25 cellular contexts compared by ENCODE assay signal in genomic region chr12:106427917-106428316, GRCh38.
DNase-seq lines count a peak whose midpoint lies in the region; ATAC-seq, FAIRE-seq and TF ChIP-seq lines count a peak whose summit lies in the region.
"Had no signal": no experiment of that assay in that cellular context is flagged by ENCODE, and none has a peak within 500 bp of the region (broad histone marks: within the 10 kb centered on the region; RNA-seq: fewer than 3 reads in every experiment).

No MANE protein-coding gene starts in this region.

- TF ChIP-seq EP300 in esophagus muscularis mucosa (IDR thresholded peaks at IDR 0.05): no peak

- FAIRE-seq in GM12891 (lab: Jason Lieb, UNC): peak; percentile 28
- FAIRE-seq: HTR-8/SVneo had no signal

- H3K27me3 Mint-ChIP-seq in mesothelial cell of epicardium (ENCODE audit: low read depth): no peaks in the 10 kb centered on the region
- H3K27me3 Mint-ChIP-seq: CD4-positive, alpha-beta T cell had no signal

- H3K9me3 Mint-ChIP-seq in mesothelial cell of epicardium: no peaks in the 10 kb centered on the region
- H3K9me3 Mint-ChIP-seq: CD4-positive, alpha-beta T cell; HFFc6 had no signal

- DNase-seq in GM12891 (ENCODE audit: insufficient read length, low spot score): no peak
- DNase-seq in SK-N-MC (ENCODE audit: low read depth, low spot score): no peak
- DNase-seq in mesothelial cell of epicardium (ENCODE audit: low spot score in 2 of 2, unreplicated experiment in 2 of 2): no peak
- DNase-seq in esophagus muscularis mucosa (ENCODE audit: extremely low spot score): no peak
- DNase-seq: AML-193; CD4-positive, alpha-beta T cell; DMS53; GOT3; HFFc6; KBM-7; MV-4-11; NCI-H1105; NCI-H146; NCI-H1930; NCI-H2107; NCI-H524 treated with DMSO at 0.1 percent for 48 hours; NCI-H774; PC-3 had no signal

- no peaks in the 10 kb centered on the region for H3K27me3 ChIP-seq in skeletal muscle tissue (ENCODE audit: control insufficient read depth in 3 of 3, insufficient read depth in 3 of 3, low read length in 3 of 3)
- H3K27me3 ChIP-seq in esophagus muscularis mucosa: no peaks in the 10 kb centered on the region
- H3K27me3 ChIP-seq: BLaER1 treated with 17β-estradiol and CSF1 and Interleukin-3, amounts not matched to agents 10 nM and 100 nM had no signal

- ATAC-seq in HG02798 (IDR thresholded peaks at IDR 0.05; ENCODE audit: poor library complexity, unreplicated experiment) (no peak), GM18907 (IDR thresholded peaks at IDR 0.05; ENCODE audit: unreplicated experiment) (no peak)
- ATAC-seq: A549, PC-3 had no signal

- H3K4me3 Mint-ChIP-seq in mesothelial cell of epicardium: no peak overlapping the region
- H3K4me3 Mint-ChIP-seq: CD4-positive, alpha-beta T cell; HFFc6 had no signal

- H3K4me1 ChIP-seq in skeletal muscle tissue (ENCODE audit: control insufficient read depth in 3 of 3, insufficient read depth in 3 of 3, low read length in 3 of 3) (peaks cover 14 to 16% (median 15%) of the 10 kb centered on the region in 3 donors), esophagus muscularis mucosa (peaks cover 14 to 20% (median 17%) of the 10 kb centered on the region in 4 donors)
- H3K4me1 ChIP-seq: A549; BLaER1 treated with 17β-estradiol and CSF1 and Interleukin-3, amounts not matched to agents 10 nM and 100 nM; HAP-1 had no signal

- intact Hi-C loops in esophagus muscularis mucosa (cut with DNase I): no loop called here

- TF ChIP-seq CTCF in mesothelial cell of epicardium (IDR thresholded peaks at IDR 0.05; ENCODE audit: unreplicated experiment) (no peak), esophagus muscularis mucosa (IDR thresholded peaks at IDR 0.05) (no peak)

- H3K36me3 Mint-ChIP-seq in mesothelial cell of epicardium: peaks cover 2% of the 10 kb centered on the region

- no peaks in the 10 kb centered on the region for H3K9me3 ChIP-seq in SK-N-MC (ENCODE audit: low read depth, low read length)
- no peaks in the 10 kb centered on the region for H3K9me3 ChIP-seq in skeletal muscle tissue (ENCODE audit: control insufficient read depth in 3 of 3, low read length in 3 of 3)
- H3K9me3 ChIP-seq in esophagus muscularis mucosa: no peaks in the 10 kb centered on the region
- H3K9me3 ChIP-seq: A549; BLaER1 treated with 17β-estradiol and CSF1 and Interleukin-3, amounts not matched to agents 10 nM and 100 nM; HAP-1 had no signal

- H3K4me3 ChIP-seq in SK-N-MC: no peak overlapping the region
- no peak overlapping the region for H3K4me3 ChIP-seq in skeletal muscle tissue (ENCODE audit: low read length in 3 of 3)
- H3K4me3 ChIP-seq in esophagus muscularis mucosa: no peak overlapping the region
- H3K4me3 ChIP-seq: A549; BLaER1 treated with 17β-estradiol and CSF1 and Interleukin-3, amounts not matched to agents 10 nM and 100 nM; HAP-1 had no signal

- H3K9ac ChIP-seq in SK-N-MC (ENCODE audit: insufficient read length): no peak overlapping the region
- H3K9ac ChIP-seq in skeletal muscle tissue (ENCODE audit: low read depth in 1 of 3, low read length in 3 of 3): peak overlapping the region in 2 of 3 donors; percentile 18 to 54
- H3K9ac ChIP-seq: BLaER1 treated with 17β-estradiol and CSF1 and Interleukin-3, amounts not matched to agents 10 nM and 100 nM had no signal

- 40% methylated on average over 1 of the region's 1 CpG for WGBS in esophagus muscularis mucosa

- H3K4me1 Mint-ChIP-seq in mesothelial cell of epicardium: peaks cover 15% of the 10 kb centered on the region

- H3K27ac ChIP-seq in SK-N-MC: 0 out of 2 replicates have a peak overlapping the region, but pooled peaks have one; percentile 17
- peak overlapping the region; percentile 17 for H3K27ac ChIP-seq in skeletal muscle tissue (ENCODE audit: low read depth, low read length)
- H3K27ac ChIP-seq in esophagus muscularis mucosa (replicated peaks in 1 of 4): peak overlapping the region in 1 of 4 donors; percentile 1
- H3K27ac ChIP-seq: A549; BLaER1 treated with 17β-estradiol and CSF1 and Interleukin-3, amounts not matched to agents 10 nM and 100 nM had no signal

- no peak for TF ChIP-seq POLR2A in GM12891 (IDR thresholded peaks at IDR 0.05; ENCODE audit: low read depth, low read length)
- no peak for TF ChIP-seq POLR2A in esophagus muscularis mucosa (IDR thresholded peaks at IDR 0.05; ENCODE audit: low read depth)

- H3K36me3 ChIP-seq in SK-N-MC (ENCODE audit: insufficient read depth, low read length) (peaks cover 13% of the 10 kb centered on the region; the same call in 1 of the 2 replicates), skeletal muscle tissue (ENCODE audit: control insufficient read depth in 3 of 3, insufficient read depth in 3 of 3, low read length in 3 of 3) (peaks cover 0 to 3% (median 2%) of the 10 kb centered on the region in 3 donors), esophagus muscularis mucosa (peaks cover 0 to 17% (median 0%) of the 10 kb centered on the region in 4 donors)

- peak overlapping the region; percentile 44 for H3K27ac Mint-ChIP-seq in mesothelial cell of epicardium
- H3K27ac Mint-ChIP-seq: CD4-positive, alpha-beta T cell; HFFc6 had no signal

TF ChIP-seq in GM12891, 5 proteins besides CTCF, POLR2A, EP300 and RAD21:
- TF ChIP-seq TAF1 (IDR thresholded peaks at IDR 0.05; ENCODE audit: low read depth, low read length): no peak
- no peak for TF ChIP-seq POLR2AphosphoS5 (IDR thresholded peaks at IDR 0.05; ENCODE audit: low read depth, low read length)
- TF ChIP-seq PAX5 (IDR thresholded peaks at IDR 0.05; ENCODE audit: insufficient read depth, low read length, severe bottlenecking): no peak
- TF ChIP-seq SPI1 (IDR thresholded peaks at IDR 0.05; ENCODE audit: low read depth, low read length): no peak
- no peak for TF ChIP-seq POU2F2 (IDR thresholded peaks at IDR 0.05; ENCODE audit: low read depth, low read length)
